In genomic region chr16:21226749-21227148, GRCh38 we compare ENCODE assay signal across 22 cellular contexts. TPM values are rescaled to one million over a fixed set of nuclear protein-coding genes. Genes with fewer than 3 reads are reported as not detected.
DNase-seq lines count a peak whose midpoint lies in the region; ATAC-seq and TF ChIP-seq lines count a peak whose summit lies in the region.
"Had no signal": no experiment of that assay in that cellular context is flagged by ENCODE, and none has a peak within 500 bp of the region (broad histone marks: within the 10 kb centered on the region; RNA-seq: fewer than 3 reads in every experiment).

No MANE protein-coding gene starts in this region.

- H3T11ph ChIP-seq in H9 (ENCODE audit: low read length): no peak overlapping the region

- no peaks in the 10 kb centered on the region for H3K79me1 ChIP-seq in H9 (ENCODE audit: insufficient read depth, low read depth, low read length, poor library complexity, severe bottlenecking)

- H2BK15ac ChIP-seq in H9 (ENCODE audit: low read depth, low read length): no peak overlapping the region

- H3K27ac Mint-ChIP-seq in H9: no peak overlapping the region
- H3K27ac Mint-ChIP-seq: CD4-positive, alpha-beta memory T cell; HFFc6 had no signal

- H3K9me3 Mint-ChIP-seq in H9: no peaks in the 10 kb centered on the region
- H3K9me3 Mint-ChIP-seq: HFFc6 had no signal

- H3K27me3 ChIP-seq in H9 (ENCODE audit: insufficient read depth, low read length): no peaks in the 10 kb centered on the region; the same call in 1 of the 2 replicates
- H3K27me3 ChIP-seq: BLaER1 had no signal

- no peak for ATAC-seq in GM21786 (IDR thresholded peaks at IDR 0.05; ENCODE audit: unreplicated experiment)
- ATAC-seq: HepG2 had no signal

- H3K9ac ChIP-seq in H9 (ENCODE audit: extremely low read depth, insufficient read length, low read length): no peak overlapping the region
- H3K9ac ChIP-seq: BLaER1 had no signal

- no peak overlapping the region for H2BK120ac ChIP-seq in H9 (ENCODE audit: low read depth, low read length, poor library complexity, severe bottlenecking)

- no peaks in the 10 kb centered on the region for H3K36me3 Mint-ChIP-seq in H9 (ENCODE audit: insufficient read depth in 1 of 3, low read depth in 3 of 3)
- H3K36me3 Mint-ChIP-seq: CD4-positive, alpha-beta memory T cell had no signal

- no peaks in the 10 kb centered on the region for H4K20me1 ChIP-seq in H9 (ENCODE audit: control insufficient read depth, insufficient read depth, insufficient read length)
- H4K20me1 ChIP-seq: BLaER1 had no signal

- H3K4me3 Mint-ChIP-seq in H9: no peak overlapping the region
- H3K4me3 Mint-ChIP-seq: CD4-positive, alpha-beta memory T cell; HFFc6 had no signal

- no peak overlapping the region for H3K14ac ChIP-seq in H9 (ENCODE audit: insufficient read depth, low read length)

- H4K5ac ChIP-seq in H9 (ENCODE audit: insufficient read length, low read depth, low read length): no peak overlapping the region

- H3K27ac ChIP-seq in H9 (ENCODE audit: insufficient read length, low read depth, low read length): no peak overlapping the region
- H3K27ac ChIP-seq: BLaER1 had no signal

- H2BK20ac ChIP-seq in H9 (ENCODE audit: low read depth, low read length, poor library complexity, severe bottlenecking): no peak overlapping the region

- H4K91ac ChIP-seq in H9 (ENCODE audit: insufficient read length, low read depth, low read length): no peak overlapping the region

- no peak overlapping the region for H3K4me3 ChIP-seq in AG10803 (ENCODE audit: low read length)
- H3K4me3 ChIP-seq: BLaER1 had no signal

- H3K23ac ChIP-seq in H9 (ENCODE audit: insufficient read length, low read depth, low read length): no peak overlapping the region

- H2AFZ ChIP-seq in H9 (ENCODE audit: low read length): no peak overlapping the region

- H3K4ac ChIP-seq in H9 (ENCODE audit: low read depth, low read length): no peak overlapping the region

- TF ChIP-seq CTCF in AG10803 (conservative IDR thresholded peaks at IDR 0.05; ENCODE audit: low read length): no peak
- TF ChIP-seq CTCF in H9 (conservative IDR thresholded peaks at IDR 0.05): no peak

- H3K56ac ChIP-seq in H9 (ENCODE audit: insufficient read length, low read depth, low read length): no peak overlapping the region

- H3K23me2 ChIP-seq in H9 (ENCODE audit: insufficient read length, low read depth, low read length, poor library complexity, severe bottlenecking): no peaks in the 10 kb centered on the region

- H3K4me1 ChIP-seq in H9 (ENCODE audit: insufficient read depth, low read length): peaks cover 10% of the 10 kb centered on the region

- H2BK12ac ChIP-seq in H9 (ENCODE audit: insufficient read length, low read depth, low read length): no peak overlapping the region

- no peak overlapping the region for H2BK5ac ChIP-seq in H9 (ENCODE audit: insufficient read length, low read length)

- no peak overlapping the region for H4K8ac ChIP-seq in H9 (replicated peaks; ENCODE audit: insufficient read length, low read depth, low read length)

- H2AK5ac ChIP-seq in H9 (ENCODE audit: insufficient read length, low read length): no peak overlapping the region

- DNase-seq in AG10803 (ENCODE audit: low read depth): peak; percentile 3
- peak; percentile 65 for DNase-seq in NCI-H1048 (lab: John Stamatoyannopoulos, UW)
- peak; percentile 92 for DNase-seq in cerebellar cortex (ENCODE audit: low spot score)
- DNase-seq in globus pallidus (ENCODE audit: low spot score): peak; percentile 1
- DNase-seq in NCI-H226: no peak
- DNase-seq in H9: no peak
- DNase-seq in NCI-H1105 (lab: John Stamatoyannopoulos, UW): no peak
- DNase-seq: Calu3; CD4-positive, alpha-beta memory T cell; HFFc6; KG1; NCI-H1436; NCI-H2029 treated with DMSO at 0.1 percent for 48 hours; NCI-H2171 treated with DMSO at 0.1 percent for 48 hours; NCI-H510A; NCI-H82; OCI-M1; SHP77 had no signal

- no peaks in the 10 kb centered on the region for H3K79me2 ChIP-seq in H9 (ENCODE audit: insufficient read depth, low read length)

- H3K27me3 Mint-ChIP-seq in H9 (ENCODE audit: low read depth): peaks cover 13% of the 10 kb centered on the region

- peaks cover 26 to 32% of the 10 kb centered on the region in 2 experiments for H3K4me1 Mint-ChIP-seq in H9

- no peaks in the 10 kb centered on the region for H3K9me3 ChIP-seq in H9 (ENCODE audit: control insufficient read depth, low read depth, low read length)
- H3K9me3 ChIP-seq: BLaER1 had no signal

- no peak overlapping the region for H3K4me2 ChIP-seq in H9 (ENCODE audit: insufficient read depth, insufficient read length, low read length)
- H3K4me2 ChIP-seq: BLaER1 had no signal

- no peak overlapping the region for H3K18ac ChIP-seq in H9 (ENCODE audit: insufficient read length, low read depth, low read length)

RNA-seq across cellular contexts. Expression of gene ANKS4B, which starts 6.8 kb away (rescaled TPM):
- total RNA-seq in H9 (2021): 0.07 and 0.09 TPM in 2 replicates
- total RNA-seq: A172; CD4-positive, alpha-beta memory T cell; HFFc6 had no signal

RNA-seq across cellular contexts. Expression of gene ZP2, which starts 15.4 kb away (rescaled TPM):
- total RNA-seq in H9 (2021): not detected in 2 replicates
- total RNA-seq: A172; Calu3; CD4-positive, alpha-beta memory T cell; HepG2; HFFc6 had no signal

RNA-seq across cellular contexts. Expression of gene CRYM, which starts 51.3 kb away (rescaled TPM):
- total RNA-seq in H9 (2021): 16.4 and 17.8 TPM in 2 replicates
- total RNA-seq: CD4-positive, alpha-beta memory T cell; HFFc6 had no signal

Comparison
In these comparisons a context has a peak if more than half of its experiments do, and no peak if none do; other contexts are left out.
1. DNase-seq: peak in AG10803 (single experiment), NCI-H1048 (single experiment), cerebellar cortex (single experiment) and globus pallidus (single experiment); none in NCI-H226 (single experiment), H9 (single experiment) and NCI-H1105 (single experiment).